In the genomic region with DNA sequence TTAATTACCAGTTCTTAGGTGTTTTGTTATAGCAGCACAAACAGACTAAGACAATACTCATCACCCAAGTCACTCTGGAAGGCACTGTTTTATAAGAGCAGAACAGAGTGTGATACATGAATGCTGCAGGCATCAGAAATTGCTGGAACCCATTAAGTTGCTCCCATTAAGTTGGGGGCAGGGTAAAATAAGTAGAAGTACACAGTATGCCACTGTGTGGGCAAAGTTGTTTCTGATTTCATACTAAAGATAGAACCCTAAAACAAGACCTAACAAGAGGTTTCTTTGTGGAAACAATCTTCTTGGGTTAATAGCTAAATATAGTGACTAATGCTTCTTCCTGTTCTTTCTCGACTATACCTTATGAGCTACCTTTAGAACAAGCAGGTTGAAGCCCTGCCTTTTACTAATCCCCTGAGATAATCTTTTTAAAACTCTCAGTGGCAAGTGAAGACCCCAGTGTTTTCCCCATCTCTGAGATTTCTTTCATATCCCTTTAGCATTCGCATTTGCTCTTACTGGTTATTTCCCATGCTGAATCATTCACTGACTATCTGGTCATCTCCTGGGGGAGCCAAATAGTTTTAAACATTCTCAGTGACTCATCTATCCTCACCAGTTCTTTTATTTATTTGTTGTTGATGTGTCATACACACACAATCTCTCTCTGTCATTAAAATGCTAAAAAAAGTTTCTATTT, we compare ENCODE assay signal across 8 cellular contexts. TPM values are rescaled to one million over a fixed set of nuclear protein-coding genes. Genes with fewer than 3 reads are reported as not detected.
A peak's percentile ranks its signal among the peaks of the same experiment; 100 is the strongest.
DNase-seq lines count a peak whose midpoint lies in the region; ATAC-seq and TF ChIP-seq lines count a peak whose summit lies in the region.

No MANE protein-coding gene starts in this region.

- DNase-seq in A172 (ENCODE audit: low spot score) (peak; percentile 99), chondrocyte (ENCODE audit: low spot score) (no peak), coronary artery (ENCODE audit: low spot score) (no peak), cerebellar nuclear complex (lab: John Stamatoyannopoulos, UW) (no peak), NCI-H1417 treated with DMSO at 0.1 percent for 48 hours (lab: John Stamatoyannopoulos, UW) (no peak)

- H3K4me3 ChIP-seq in coronary artery: no peak overlapping the region

- no peaks in the 10 kb centered on the region for H3K36me3 Mint-ChIP-seq in chondrocyte (ENCODE audit: low read depth)
- H3K36me3 Mint-ChIP-seq in stimulated activated memory B cell treated with anti-CD40 and anti-IgM and Interleukin-4, amounts not matched to agents 10 μg/mL and 1 μg/mL and 100 μg/mL, for 72 hours: no peaks in the 10 kb centered on the region

- H3K27me3 Mint-ChIP-seq in chondrocyte (ENCODE audit: low read depth): no peaks in the 10 kb centered on the region
- H3K27me3 Mint-ChIP-seq in stimulated activated memory B cell treated with anti-CD40 and anti-IgM and Interleukin-4, amounts not matched to agents 10 μg/mL and 1 μg/mL and 100 μg/mL, for 72 hours: peaks cover 4% of the 10 kb centered on the region

- ATAC-seq in GM19324 (IDR thresholded peaks at IDR 0.05; ENCODE audit: low FRiP score, unreplicated experiment) (peak; percentile 65), HG03342 (IDR thresholded peaks at IDR 0.05; ENCODE audit: unreplicated experiment) (peak; percentile 74)
- peak; percentile 87 for ATAC-seq in stimulated activated memory B cell treated with anti-CD40 and anti-IgM and Interleukin-4, amounts not matched to agents 10 μg/mL and 1 μg/mL and 100 μg/mL, for 72 hours

- no peak overlapping the region for H3K4me3 Mint-ChIP-seq in chondrocyte (ENCODE audit: unreplicated experiment)
- H3K4me3 Mint-ChIP-seq in stimulated activated memory B cell treated with anti-CD40 and anti-IgM and Interleukin-4, amounts not matched to agents 10 μg/mL and 1 μg/mL and 100 μg/mL, for 72 hours: no peak overlapping the region

- no peak overlapping the region for H3K27ac ChIP-seq in coronary artery

- H3K9me3 Mint-ChIP-seq in chondrocyte (ENCODE audit: low read depth): peaks cover 10% of the 10 kb centered on the region
- peaks cover 8% of the 10 kb centered on the region for H3K9me3 Mint-ChIP-seq in stimulated activated memory B cell treated with anti-CD40 and anti-IgM and Interleukin-4, amounts not matched to agents 10 μg/mL and 1 μg/mL and 100 μg/mL, for 72 hours

- peaks cover 36% of the 10 kb centered on the region for H3K4me1 Mint-ChIP-seq in chondrocyte (ENCODE audit: low read depth)
- peaks cover 8% of the 10 kb centered on the region for H3K4me1 Mint-ChIP-seq in stimulated activated memory B cell treated with anti-CD40 and anti-IgM and Interleukin-4, amounts not matched to agents 10 μg/mL and 1 μg/mL and 100 μg/mL, for 72 hours

- peak overlapping the region; percentile 94 for H3K27ac Mint-ChIP-seq in chondrocyte (ENCODE audit: unreplicated experiment)
- H3K27ac Mint-ChIP-seq in stimulated activated memory B cell treated with anti-CD40 and anti-IgM and Interleukin-4, amounts not matched to agents 10 μg/mL and 1 μg/mL and 100 μg/mL, for 72 hours: peak overlapping the region; percentile 31

- no peak for TF ChIP-seq CTCF in chondrocyte (IDR thresholded peaks at IDR 0.05)
- TF ChIP-seq CTCF in coronary artery (IDR thresholded peaks at IDR 0.05): no peak

RNA-seq across cellular contexts. Expression of a gene that starts 52.3 kb away (rescaled TPM):
- total RNA-seq in A172 (2014; rRNA removed; shearing (Covaris generic)): 83.8 and 98.4 TPM in 2 replicates
- total RNA-seq in chondrocyte: 2.9 to 8.8 TPM (median 4.9 TPM) in 3 replicates

RNA-seq across cellular contexts. Expression of a gene that starts 52.4 kb away (rescaled TPM):
- 28.8 and 39.0 TPM in 2 replicates for total RNA-seq in A172 (2014; rRNA removed; shearing (Covaris generic))
- 9.1 to 12.6 TPM (median 9.8 TPM) in 3 replicates for total RNA-seq in chondrocyte
